In genomic region chr11:62614275-62614674, GRCh38 we compare ENCODE assay signal across 8 cellular contexts. TPM values are rescaled to one million over a fixed set of nuclear protein-coding genes. Genes with fewer than 3 reads are reported as not detected.
DNase-seq lines count a peak whose midpoint lies in the region; ATAC-seq and TF ChIP-seq lines count a peak whose summit lies in the region.

No MANE protein-coding gene starts in this region.

- no peak overlapping the region for H3K4me3 ChIP-seq in neuronal stem cell (ENCODE audit: low read length in 2 of 2)

- peak; percentile 55 for DNase-seq in activated T-cell treated with anti-CD3 and anti-CD28 coated beads for 24 hours (ENCODE audit: low read depth)
- no peak for DNase-seq in activated T-cell treated with anti-CD3 and anti-CD28 coated beads for 4 hours
- DNase-seq in activated naive CD4-positive, alpha-beta T cell treated with anti-CD3 and anti-CD28 coated beads, Interleukin-2, amount 50 U/mL, for 16 hours = peak; percentile 56
- DNase-seq in memory B cell (ENCODE audit: low spot score in 2 of 2) = no peak
- no peak for DNase-seq in type B pancreatic cell (ENCODE audit: extremely low spot score, unreplicated experiment)
- no peak for DNase-seq in D341Med (ENCODE audit: low spot score)
- no peak for DNase-seq in neuronal stem cell (ENCODE audit: low spot score)

- peaks cover 8 to 33% of the 10 kb centered on the region in 2 donors for H3K36me3 ChIP-seq in neuronal stem cell (replicated peaks in 1 of 2; ENCODE audit: control insufficient read depth in 2 of 2, insufficient read depth in 2 of 2, low read length in 2 of 2)

- H3K9me3 Mint-ChIP-seq in memory B cell (no peaks in the 10 kb centered on the region), type B pancreatic cell (no peaks in the 10 kb centered on the region)

- H3K36me3 Mint-ChIP-seq in memory B cell = peaks cover 3% of the 10 kb centered on the region
- peaks cover 8% of the 10 kb centered on the region for H3K36me3 Mint-ChIP-seq in type B pancreatic cell

- H3K4me1 ChIP-seq in neuronal stem cell (ENCODE audit: control insufficient read depth in 2 of 2, insufficient read depth in 1 of 2, low read depth in 1 of 2, low read length in 2 of 2) = peaks cover 8 to 15% of the 10 kb centered on the region in 2 donors

- H3K4ac ChIP-seq in neuronal stem cell (ENCODE audit: low read length) = no peak overlapping the region

- no peak overlapping the region for H3K27ac ChIP-seq in neuronal stem cell (replicated peaks; ENCODE audit: low read length)

- no peak overlapping the region for H2BK5ac ChIP-seq in neuronal stem cell (ENCODE audit: low read length)

- ATAC-seq in memory B cell (ENCODE audit: low read depth) = no peak
- ATAC-seq in HG03045 (IDR thresholded peaks at IDR 0.05; ENCODE audit: unreplicated experiment) = no peak

- H4K8ac ChIP-seq in neuronal stem cell (ENCODE audit: low read depth, low read length) = no peak overlapping the region

- peak overlapping the region; percentile 35 for H3K27ac Mint-ChIP-seq in memory B cell
- H3K27ac Mint-ChIP-seq in type B pancreatic cell = peak overlapping the region; percentile 90

- no peak overlapping the region for H2AK5ac ChIP-seq in neuronal stem cell (ENCODE audit: low read depth, low read length)

- no peak overlapping the region for H2BK15ac ChIP-seq in neuronal stem cell (ENCODE audit: low read length)

- H4K91ac ChIP-seq in neuronal stem cell (ENCODE audit: low read depth, low read length, poor library complexity) = no peak overlapping the region

- no peak overlapping the region for H3K9ac ChIP-seq in neuronal stem cell (ENCODE audit: low read depth, low read length, poor library complexity)

- peaks cover 11% of the 10 kb centered on the region for H3K4me1 Mint-ChIP-seq in memory B cell
- peaks cover 17% of the 10 kb centered on the region for H3K4me1 Mint-ChIP-seq in type B pancreatic cell (ENCODE audit: unreplicated experiment)

- H3K27me3 ChIP-seq in neuronal stem cell (ENCODE audit: control insufficient read depth in 3 of 3, insufficient read depth in 3 of 3, low read depth in 1 of 3, low read length in 3 of 3) = no peaks in the 10 kb centered on the region

- no peak overlapping the region for H2AFZ ChIP-seq in neuronal stem cell (ENCODE audit: low read length)

- peaks cover 3% of the 10 kb centered on the region for H3K79me1 ChIP-seq in neuronal stem cell (ENCODE audit: low read depth, low read length)

- no peak overlapping the region for H3K18ac ChIP-seq in neuronal stem cell (ENCODE audit: low read length)

- no peak overlapping the region for H3K23ac ChIP-seq in neuronal stem cell (ENCODE audit: low read depth, low read length, poor library complexity)

- no peaks in the 10 kb centered on the region for H3K27me3 Mint-ChIP-seq in memory B cell
- no peaks in the 10 kb centered on the region for H3K27me3 Mint-ChIP-seq in type B pancreatic cell

- no peak overlapping the region for H3K14ac ChIP-seq in neuronal stem cell (ENCODE audit: low read length)

- WGBS in neuronal stem cell (ENCODE audit: extremely low coverage in 2 of 2, insufficient read length in 2 of 2, insufficient replicate concordance in 1 of 2), 2 donors = no CpG with 5 or more reads among the region's 8 CpGs

- H3K4me3 Mint-ChIP-seq in memory B cell = no peak overlapping the region
- H3K4me3 Mint-ChIP-seq in type B pancreatic cell = peak overlapping the region; percentile 84

- H3K4me2 ChIP-seq in neuronal stem cell (ENCODE audit: insufficient read depth, low read length, poor library complexity, severe bottlenecking) = no peak overlapping the region

- H2BK12ac ChIP-seq in neuronal stem cell (ENCODE audit: low read length) = no peak overlapping the region

- peaks cover 0 to 2% of the 10 kb centered on the region in 2 donors for H3K9me3 ChIP-seq in neuronal stem cell (replicated peaks in 1 of 2; ENCODE audit: control insufficient read depth in 2 of 2, insufficient read depth in 1 of 2, low read depth in 1 of 2, low read length in 2 of 2)

- no peak for TF ChIP-seq CTCF in type B pancreatic cell (conservative IDR thresholded peaks at IDR 0.05)

- no peak overlapping the region for H2BK120ac ChIP-seq in neuronal stem cell (ENCODE audit: low read depth, low read length)

RNA-seq across cellular contexts. Expression of gene ROM1, which starts 1.2 kb away (rescaled TPM):
- 1.4 and 1.8 TPM in 2 replicates for total RNA-seq in type B pancreatic cell (ENCODE audit: low replicate concordance)
- polyA plus RNA-seq in neuronal stem cell (2013, experiment 1 of 2) = 0.95 TPM
- polyA plus RNA-seq in neuronal stem cell (2013, experiment 2 of 2) = 0.58 TPM

RNA-seq across cellular contexts. Expression of gene EML3, which starts 1.7 kb away (rescaled TPM):
- 46.0 and 76.0 TPM in 2 replicates for total RNA-seq in type B pancreatic cell (ENCODE audit: low replicate concordance)
- 22.2 TPM for polyA plus RNA-seq in neuronal stem cell (2013, experiment 1 of 2)
- 21.7 TPM for polyA plus RNA-seq in neuronal stem cell (2013, experiment 2 of 2)

RNA-seq across cellular contexts. Expression of gene B3GAT3, which starts 7.5 kb away (rescaled TPM):
- total RNA-seq in type B pancreatic cell (ENCODE audit: low replicate concordance) = 43.4 and 50.0 TPM in 2 replicates
- polyA plus RNA-seq in neuronal stem cell (2013, experiment 1 of 2) = 30.5 TPM
- 30.4 TPM for polyA plus RNA-seq in neuronal stem cell (2013, experiment 2 of 2)

RNA-seq across cellular contexts. Expression of gene MTA2, which starts 12.6 kb away (rescaled TPM):
- 148 and 152 TPM in 2 replicates for total RNA-seq in type B pancreatic cell (ENCODE audit: low replicate concordance)
- polyA plus RNA-seq in neuronal stem cell (2013, experiment 1 of 2) = 61.4 TPM
- 60.5 TPM for polyA plus RNA-seq in neuronal stem cell (2013, experiment 2 of 2)

RNA-seq across cellular contexts. Expression of gene TUT1, which starts 23.0 kb away (rescaled TPM):
- total RNA-seq in type B pancreatic cell (ENCODE audit: low replicate concordance) = 15.0 and 22.1 TPM in 2 replicates
- 14.3 TPM for polyA plus RNA-seq in neuronal stem cell (2013, experiment 1 of 2)
- polyA plus RNA-seq in neuronal stem cell (2013, experiment 2 of 2) = 14.6 TPM

Comparison
In these comparisons a context has a peak if more than half of its experiments do, and no peak if none do; other contexts are left out.
1. DNase-seq: peak in activated T-cell treated with anti-CD3 and anti-CD28 coated beads for 24 hours (single experiment) and activated naive CD4-positive, alpha-beta T cell treated with anti-CD3 and anti-CD28 coated beads, Interleukin-2, amount 50 U/mL, for 16 hours (single experiment); none in activated T-cell treated with anti-CD3 and anti-CD28 coated beads for 4 hours (single experiment), memory B cell (0 of 2), type B pancreatic cell (single experiment), D341Med (single experiment) and neuronal stem cell (single experiment).